In the genomic region with DNA sequence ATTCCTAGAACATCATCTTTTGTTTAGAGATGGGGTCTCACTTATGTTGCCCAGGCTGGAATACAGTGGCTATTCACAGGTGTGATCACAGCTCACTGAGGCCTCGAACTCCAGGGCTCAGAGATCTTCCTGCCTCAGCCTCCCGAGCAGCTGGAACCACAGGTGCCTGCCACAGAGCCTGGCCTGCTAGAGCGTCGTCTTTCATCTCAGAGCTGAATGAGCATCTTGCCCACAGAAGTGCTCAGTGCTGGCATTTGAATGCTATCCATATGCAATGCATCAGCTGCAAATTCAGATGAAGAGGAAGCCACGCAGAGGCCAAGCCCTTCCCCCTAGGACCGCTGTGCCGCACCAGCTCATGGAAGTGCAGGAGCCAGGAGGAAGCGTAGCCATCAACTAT, we compare ENCODE assay signal across 19 cellular contexts. TPM values are rescaled to one million over a fixed set of nuclear protein-coding genes. Genes with fewer than 3 reads are reported as not detected.
DNase-seq lines count a peak whose midpoint lies in the region; ATAC-seq, FAIRE-seq and TF ChIP-seq lines count a peak whose summit lies in the region.
"Had no signal": no experiment of that assay in that cellular context is flagged by ENCODE, and none has a peak within 500 bp of the region (broad histone marks: within the 10 kb centered on the region; RNA-seq: fewer than 3 reads in every experiment).

No MANE protein-coding gene starts in this region.

- H3K14ac ChIP-seq in H1 (ENCODE audit: insufficient read length) = no peak overlapping the region

- H3K4me3 ChIP-seq in DOHH2 (ENCODE audit: low read length) = no peak overlapping the region
- no peak overlapping the region for H3K4me3 ChIP-seq in OCI-LY1 (ENCODE audit: low read depth, low read length, poor library complexity, severe bottlenecking)
- no peak overlapping the region for H3K4me3 ChIP-seq in H1 (ENCODE audit: extremely low read depth in 1 of 4, insufficient read depth in 2 of 4, low read depth in 3 of 4, low read length in 4 of 4)
- H3K4me3 ChIP-seq in neutrophil (ENCODE audit: low read depth in 1 of 2, low read length in 1 of 2) = no peak overlapping the region
- H3K4me3 ChIP-seq: K562 had no signal

- H3K27ac ChIP-seq in DOHH2 (ENCODE audit: low read depth, low read length) (peak overlapping the region; percentile 33; the same call in 1 of the 2 replicates), OCI-LY1 (ENCODE audit: low read depth, low read length, poor library complexity, severe bottlenecking) (peak overlapping the region; percentile 95), H1 (ENCODE audit: low read depth, low read length) (no peak overlapping the region), neutrophil (peak overlapping the region; percentile 75)
- H3K27ac ChIP-seq: C4-2B had no signal

- DNase-seq in H1 (ENCODE audit: low read depth in 1 of 2, low spot score in 2 of 2) = no peak
- DNase-seq in activated CD4-positive, CD25-positive, alpha-beta regulatory T cell treated with anti-CD3 and anti-CD28 coated beads, Interleukin-2, amount 50 U/mL, for 72 hours = no peak
- DNase-seq: ACHN; BE2C; CD4-positive, alpha-beta memory T cell; DMS79 treated with DMSO at 0.1 percent for 48 hours; GOT3; H9 had no signal

- no peak overlapping the region for H2BK5ac ChIP-seq in H1 (ENCODE audit: low read depth, low read length)

- peak overlapping the region; percentile 32 for H3K4me2 ChIP-seq in DOHH2 (ENCODE audit: low read length)
- H3K4me2 ChIP-seq in OCI-LY1 (ENCODE audit: low read length) = peak overlapping the region; percentile 9; the same call in 1 of the 2 replicates
- H3K4me2 ChIP-seq in H1 (ENCODE audit: insufficient read depth in 1 of 2, low read depth in 2 of 2, low read length in 2 of 2) = no peak overlapping the region

- peaks cover 29% of the 10 kb centered on the region for H3F3A ChIP-seq in DOHH2 (ENCODE audit: control insufficient read depth, insufficient read depth)
- H3F3A ChIP-seq in OCI-LY1 (ENCODE audit: insufficient read depth, low read length) = no peaks in the 10 kb centered on the region

- H3K9ac ChIP-seq in OCI-LY1 (ENCODE audit: low read length) (peak overlapping the region; percentile 47; the same call in 1 of the 2 replicates), H1 (replicated peaks in 1 of 4; ENCODE audit: extremely low read depth in 1 of 4, low read depth in 3 of 4, low read length in 3 of 4) (no peak overlapping the region)

- H4K20me1 ChIP-seq in DOHH2 (ENCODE audit: control insufficient read depth, insufficient read depth, low read depth, low read length) = no peaks in the 10 kb centered on the region
- H4K20me1 ChIP-seq in OCI-LY1 (ENCODE audit: insufficient read depth, low read length) = no peaks in the 10 kb centered on the region
- no peaks in the 10 kb centered on the region for H4K20me1 ChIP-seq in H1 (replicated peaks in 1 of 2; ENCODE audit: control insufficient read depth in 1 of 2, insufficient read depth in 2 of 2, low read length in 2 of 2)

- no peak for TF ChIP-seq EP300 in H1 (IDR thresholded peaks at IDR 0.05; ENCODE audit: borderline replicate concordance in 1 of 2, low read depth in 2 of 2, low read length in 2 of 2)

- TF ChIP-seq POLR2A in H1 (IDR thresholded peaks at IDR 0.05; ENCODE audit: control extremely low read depth in 1 of 2, low read depth in 2 of 2, low read length in 2 of 2) = no peak

- no peak overlapping the region for H3K23ac ChIP-seq in H1 (ENCODE audit: insufficient read length)

- H3K4me1 ChIP-seq in DOHH2 (ENCODE audit: control insufficient read depth, low read length) (peaks cover 60% of the 10 kb centered on the region), OCI-LY1 (ENCODE audit: insufficient read depth, low read length, severe bottlenecking) (peaks cover 77% of the 10 kb centered on the region), H1 (replicated peaks in 1 of 4; ENCODE audit: control insufficient read depth in 3 of 4, insufficient read depth in 4 of 4, low read length in 3 of 4) (peaks cover 0 to 6% (median 0%) of the 10 kb centered on the region in 4 experiments; a peak in 2 of 7 replicates), neutrophil (ENCODE audit: control insufficient read depth in 1 of 2, insufficient read depth in 1 of 2, low read depth in 1 of 2, low read length in 1 of 2) (peaks cover 28 to 37% of the 10 kb centered on the region in 2 experiments)
- H3K4me1 ChIP-seq: BE2C had no signal

- TF ChIP-seq RAD21 in H1 (IDR thresholded peaks at IDR 0.05 in 1 of 2, conservative IDR thresholded peaks at IDR 0.05 in 1 of 2; ENCODE audit: low read depth in 2 of 2, low read length in 2 of 2) = no peak

- peaks cover 1% of the 10 kb centered on the region; the same call in 1 of the 2 replicates for H3K23me2 ChIP-seq in H1 (ENCODE audit: low read depth, low read length)

- POLR2A ChIA-PET in H1 (lab: Charles Lee; ENCODE audit: partially characterized antibody) = interaction anchor here (1.6 kb wide), 1 partner anchor 9 kb away, joined by 11 read pairs; no protein-coding TSS in a partner anchor

- H3K27me3 ChIP-seq in DOHH2 (ENCODE audit: control insufficient read depth, low read length) (0 out of 2 replicates have a peak, but pooled peaks cover 3% of the 10 kb centered on the region), OCI-LY1 (ENCODE audit: insufficient read depth, low read length) (no peaks in the 10 kb centered on the region), H1 (replicated peaks in 1 of 4; ENCODE audit: control insufficient read depth in 3 of 4, extremely low read depth in 1 of 4, insufficient read depth in 3 of 4, low read length in 3 of 4) (peaks cover 2 to 23% (median 19%) of the 10 kb centered on the region in 4 experiments), neutrophil (peaks cover 28% of the 10 kb centered on the region)
- H3K27me3 ChIP-seq: BE2C had no signal

- peak overlapping the region; percentile 33; the same call in 1 of the 2 replicates for H2BK12ac ChIP-seq in H1 (ENCODE audit: low read depth, low read length)

- ATAC-seq in HG02610 (IDR thresholded peaks at IDR 0.05; ENCODE audit: unreplicated experiment) (no peak), HG03457 (IDR thresholded peaks at IDR 0.05; ENCODE audit: unreplicated experiment) (no peak), GM21367 (IDR thresholded peaks at IDR 0.05; ENCODE audit: unreplicated experiment) (no peak)
- ATAC-seq: K562 had no signal

- CTCF ChIA-PET in H1 (lab: Charles Lee; ENCODE audit: partially characterized antibody) = interaction anchor here (0.9 to 4.4 kb wide), 5 partner anchors 9 to 280 kb away, joined by 3 to 20 read pairs (median 4); no protein-coding TSS in a partner anchor

- no peak overlapping the region for H2BK120ac ChIP-seq in H1 (replicated peaks; ENCODE audit: low read depth, low read length)

- H2AFZ ChIP-seq in OCI-LY1 (ENCODE audit: low read length) = no peak overlapping the region
- H2AFZ ChIP-seq in H1 (ENCODE audit: low read length) = no peak overlapping the region

- H4K5ac ChIP-seq in H1 (ENCODE audit: insufficient read length, low read depth, low read length) = no peak overlapping the region

- H3K9me3 ChIP-seq in DOHH2 (ENCODE audit: control insufficient read depth, insufficient read depth, low read length) (no peaks in the 10 kb centered on the region), OCI-LY1 (ENCODE audit: low read length) (no peaks in the 10 kb centered on the region), H1 (ENCODE audit: insufficient read depth in 2 of 2, low read depth in 1 of 2, low read length in 1 of 2) (no peaks in the 10 kb centered on the region), neutrophil (no peaks in the 10 kb centered on the region)
- H3K9me3 ChIP-seq: BE2C had no signal

- no peak overlapping the region for H4K91ac ChIP-seq in H1 (replicated peaks; ENCODE audit: insufficient read length, low read length)

- H2AK5ac ChIP-seq in H1 (ENCODE audit: low read depth, low read length) = no peak overlapping the region

- peaks cover 3% of the 10 kb centered on the region for H3K79me2 ChIP-seq in DOHH2 (ENCODE audit: control insufficient read depth, low read length)
- peaks cover 2% of the 10 kb centered on the region for H3K79me2 ChIP-seq in OCI-LY1 (ENCODE audit: insufficient read depth, low read length)
- no peaks in the 10 kb centered on the region for H3K79me2 ChIP-seq in H1 (ENCODE audit: control insufficient read depth in 1 of 2, insufficient read depth in 2 of 2, low read length in 2 of 2)

- H3K18ac ChIP-seq in H1 (ENCODE audit: extremely low read depth, low read length) = no peak overlapping the region

- no peaks in the 10 kb centered on the region for H3K79me1 ChIP-seq in H1 (ENCODE audit: low read depth, low read length)

- 0 out of 2 replicates have a peak overlapping the region, but pooled peaks have one; percentile 72 for H2BK20ac ChIP-seq in H1 (ENCODE audit: low read length)

- H3K36me3 ChIP-seq in DOHH2 (ENCODE audit: control insufficient read depth, low read length) (peaks cover 3% of the 10 kb centered on the region), OCI-LY1 (ENCODE audit: insufficient read depth, low read length) (no peaks in the 10 kb centered on the region), H1 (ENCODE audit: control insufficient read depth in 2 of 4, insufficient read depth in 4 of 4, low read length in 3 of 4) (no peaks in the 10 kb centered on the region), neutrophil (no peaks in the 10 kb centered on the region)
- H3K36me3 ChIP-seq: BE2C had no signal

- H3K9me2 ChIP-seq in DOHH2 (replicated peaks; ENCODE audit: control insufficient read depth, low read length) (no peaks in the 10 kb centered on the region), OCI-LY1 (ENCODE audit: low read depth, low read length) (no peaks in the 10 kb centered on the region)

- TF ChIP-seq CTCF in DOHH2 (IDR thresholded peaks at IDR 0.05; ENCODE audit: low read depth, low read length, poor library complexity, severe bottlenecking) = no peak
- TF ChIP-seq CTCF in OCI-LY1 (IDR thresholded peaks at IDR 0.05; ENCODE audit: low read length) = no peak
- TF ChIP-seq CTCF in H1 (IDR thresholded peaks at IDR 0.05; ENCODE audit: control extremely low read depth in 1 of 3, insufficient read depth in 1 of 3, low read depth in 1 of 3, low read length in 3 of 3) = no peak
- TF ChIP-seq CTCF in neutrophil (IDR thresholded peaks at IDR 0.05) = no peak

- no peak overlapping the region for H2BK15ac ChIP-seq in H1 (ENCODE audit: low read length)

- no peak overlapping the region for H4K8ac ChIP-seq in H1 (ENCODE audit: extremely low read depth, insufficient read depth, low read length)

- 74% methylated on average over 8 of the region's 8 CpGs; no CpG with 5 or more reads in 1 of the 2 experiments for WGBS in H1 (ENCODE audit: extremely low coverage in 1 of 2, insufficient coverage in 1 of 2, insufficient read length in 1 of 2, insufficient replicate concordance in 2 of 2, low coverage in 1 of 2, low lambda C conversion rate in 2 of 2, missing lambda C conversion rate in 1 of 2), 2 experiments

- no peak overlapping the region for H3K4ac ChIP-seq in H1 (replicated peaks; ENCODE audit: insufficient read length, low read depth, low read length)

- no peak for FAIRE-seq in H1 (lab: Jason Lieb, UNC)
- FAIRE-seq: A204.1, G401.6, GM12891, K562 had no signal

- no peak overlapping the region for H3K56ac ChIP-seq in H1 (replicated peaks; ENCODE audit: insufficient read length, low read depth, low read length)

RNA-seq across cellular contexts. Expression of a gene that starts 4.5 kb away (rescaled TPM):
- 22.4 and 25.7 TPM in 2 replicates for total RNA-seq in H1 (2021; fragmentation: NEBNext Ultra II Directional; extraction: Animal tissue kit (Norgen Biotek cat#: 25700))
- 24.9 and 31.8 TPM in 2 replicates for polyA plus RNA-seq in H1 (2011; rRNA removed)
- 20.5 TPM for polyA plus RNA-seq in H1 (2011; cell fraction: cytosol; rRNA removed)
- polyA plus RNA-seq in H1 (2011; cell fraction: nucleus; rRNA removed) = 32.8 TPM
- polyA plus RNA-seq in H1 (2012, experiment 1 of 2) = 12.9 to 23.2 TPM (median 21.1 TPM) in 4 replicates
- polyA plus RNA-seq in H1 (2012, experiment 2 of 2) = 18.0 TPM
- polyA plus RNA-seq in H1 (2013, experiment 1 of 2) = 36.9 TPM
- 38.9 TPM for polyA plus RNA-seq in H1 (2013, experiment 2 of 2)
- polyA minus RNA-seq in H1 (2011; rRNA and poly(A)+ RNA removed) = 14.8 and 15.0 TPM in 2 replicates
- 12.3 TPM for polyA minus RNA-seq in H1 (2011; cell fraction: cytosol; rRNA and poly(A)+ RNA removed)
- 9.7 TPM for polyA minus RNA-seq in H1 (2011; cell fraction: nucleus; rRNA and poly(A)+ RNA removed)

Comparison
In these comparisons a context has a peak if more than half of its experiments do, and no peak if none do; other contexts are left out.
1. H3K4me2 ChIP-seq: peak in DOHH2 (single experiment) and OCI-LY1 (single experiment); none in H1 (0 of 2).